Comparison of ENCODE assay signal across 15 cellular contexts in the genomic region with DNA sequence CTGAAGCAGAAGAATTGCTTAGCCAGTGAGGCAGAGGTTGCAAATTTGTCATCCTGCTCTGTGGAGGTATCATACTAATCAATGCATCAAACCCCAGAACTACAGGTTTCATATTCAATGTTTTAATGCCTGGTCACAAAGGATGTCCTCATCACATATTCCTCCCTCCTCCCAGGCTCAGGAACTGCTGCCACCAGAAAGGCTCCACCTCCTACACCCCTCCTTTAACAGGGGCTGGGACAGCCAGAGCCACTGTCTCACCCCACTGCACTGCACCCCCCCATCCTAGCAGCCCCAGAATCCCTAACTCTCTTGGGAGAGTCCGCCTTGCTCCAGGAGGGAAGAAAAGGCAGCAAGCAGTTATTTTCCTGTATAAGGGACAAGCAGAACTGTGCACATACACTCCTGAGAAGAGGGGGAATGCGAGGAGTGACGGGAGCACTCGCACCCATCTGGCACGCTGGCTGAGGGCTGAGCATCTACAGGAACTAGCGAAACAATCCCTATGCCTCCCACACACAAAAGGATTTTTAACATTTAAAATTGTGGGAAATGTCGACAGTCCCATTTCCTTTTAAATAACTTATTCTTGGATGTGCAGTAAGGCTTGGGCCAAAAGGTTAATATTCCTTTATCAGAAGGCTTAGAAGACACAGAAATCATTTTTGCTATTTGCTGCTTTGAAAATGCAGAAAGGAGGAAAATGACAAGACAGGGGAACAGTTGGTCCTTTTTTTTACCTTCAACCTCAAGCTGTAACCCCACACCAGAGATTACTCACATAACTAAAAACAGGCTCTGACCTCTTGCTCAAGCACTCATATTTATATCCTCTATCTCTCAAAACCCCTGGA.
DNase-seq lines count a peak whose midpoint lies in the region; ATAC-seq and TF ChIP-seq lines count a peak whose summit lies in the region.
"Had no signal": no experiment of that assay in that cellular context is flagged by ENCODE, and none has a peak within 500 bp of the region (broad histone marks: within the 10 kb centered on the region; RNA-seq: fewer than 3 reads in every experiment).

No MANE protein-coding gene starts in this region.

- no peak overlapping the region for H3K4me3 ChIP-seq in choroid plexus epithelial cell (ENCODE audit: low read depth, low read length)
- H3K4me3 ChIP-seq: body of pancreas, esophagus squamous epithelium, upper lobe of right lung had no signal

- ATAC-seq in HG03565 (IDR thresholded peaks at IDR 0.05; ENCODE audit: unreplicated experiment) (peak; percentile 42), GM18519 (IDR thresholded peaks at IDR 0.05; ENCODE audit: low FRiP score, unreplicated experiment) (no peak)
- ATAC-seq: body of pancreas, upper lobe of right lung had no signal

- H3K36me3 Mint-ChIP-seq in T-helper 1 cell treated with Interleukin-12 subunit alpha and Interleukin-12 subunit beta and Interleukin-4 antibody, amounts not matched to agents 30 μg/mL and 1 μg/mL, for 36 hours (ENCODE audit: low read depth), result peaks cover 9% of the 10 kb centered on the region

- peak overlapping the region; percentile 41 for H3K4me3 Mint-ChIP-seq in T-helper 1 cell treated with Interleukin-12 subunit alpha and Interleukin-12 subunit beta and Interleukin-4 antibody, amounts not matched to agents 30 μg/mL and 1 μg/mL, for 36 hours
- H3K4me3 Mint-ChIP-seq: T-helper 2 cell treated with Interferon-gamma antibody and Interleukin-4, amounts not matched to agents 5 μg/mL and 100 μg/mL, for 36 hours had no signal

- peak overlapping the region; percentile 53 for H3K27ac Mint-ChIP-seq in T-helper 1 cell treated with Interleukin-12 subunit alpha and Interleukin-12 subunit beta and Interleukin-4 antibody, amounts not matched to agents 30 μg/mL and 1 μg/mL, for 36 hours
- H3K27ac Mint-ChIP-seq: T-helper 2 cell treated with Interferon-gamma antibody and Interleukin-4, amounts not matched to agents 5 μg/mL and 100 μg/mL, for 36 hours had no signal

- peaks cover 35% of the 10 kb centered on the region for H3K4me1 Mint-ChIP-seq in T-helper 1 cell treated with Interleukin-12 subunit alpha and Interleukin-12 subunit beta and Interleukin-4 antibody, amounts not matched to agents 30 μg/mL and 1 μg/mL, for 36 hours (ENCODE audit: low read depth)

- no peaks in the 10 kb centered on the region for H3K27me3 Mint-ChIP-seq in T-helper 1 cell treated with Interleukin-12 subunit alpha and Interleukin-12 subunit beta and Interleukin-4 antibody, amounts not matched to agents 30 μg/mL and 1 μg/mL, for 36 hours (ENCODE audit: low read depth)

- DNase-seq in T-helper 1 cell (no peak), choroid plexus epithelial cell (ENCODE audit: low read depth) (peak; percentile 28), putamen (ENCODE audit: low spot score) (peak; percentile 13), globus pallidus (ENCODE audit: low spot score) (no peak), GM13977 (ENCODE audit: low spot score) (no peak)
- DNase-seq: activated CD8-positive, alpha-beta memory T cell treated with anti-CD3 and anti-CD28 coated beads, Interleukin-2, amount 50 U/mL, for 4 hours; body of pancreas; DND-41; esophagus squamous epithelium; NCI-H1048; upper lobe of right lung had no signal

- H3K9me3 Mint-ChIP-seq in T-helper 1 cell treated with Interleukin-12 subunit alpha and Interleukin-12 subunit beta and Interleukin-4 antibody, amounts not matched to agents 30 μg/mL and 1 μg/mL, for 36 hours, result peaks cover 11% of the 10 kb centered on the region

- in situ Hi-C loops in GM13977 (cut with MboI; ENCODE audit: low pct_unique_long_range_greater_than_20kb, low sequenced_read_pairs, unreplicated experiment), result no loop called here

- no peak for TF ChIP-seq CTCF in choroid plexus epithelial cell (conservative IDR thresholded peaks at IDR 0.05; ENCODE audit: low read depth, low read length)
- no peak for TF ChIP-seq CTCF in GM13977 (IDR thresholded peaks at IDR 0.05; ENCODE audit: extremely low read depth, insufficient read depth, missing control alignments)

Comparison
In these comparisons a context has a peak if more than half of its experiments do, and no peak if none do; other contexts are left out.
1. DNase-seq: peak in choroid plexus epithelial cell (single experiment) and putamen (single experiment); none in T-helper 1 cell (0 of 5), globus pallidus (single experiment) and GM13977 (single experiment).